Comparison of ENCODE assay signal across 20 cellular contexts in the genomic region with DNA sequence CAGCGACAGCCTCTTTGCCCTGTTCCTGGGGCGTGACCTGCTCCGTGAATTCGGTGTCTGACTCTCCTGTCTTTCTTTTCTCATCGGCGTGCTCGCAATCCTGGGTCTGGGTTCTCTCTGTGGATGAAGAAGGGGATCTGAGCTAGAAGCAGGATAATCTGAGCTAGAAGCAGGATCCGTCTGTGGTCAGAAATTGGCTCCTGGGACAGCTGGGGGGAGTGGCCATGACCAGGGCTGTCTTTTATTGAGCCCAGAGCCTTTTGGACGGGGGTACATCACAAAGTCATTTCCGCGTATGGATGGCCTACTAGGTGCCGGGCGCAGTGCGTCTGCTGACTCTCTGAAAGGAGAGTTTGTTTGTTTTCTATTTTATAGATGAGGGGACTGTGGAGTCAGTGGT.
DNase-seq lines count a peak whose midpoint lies in the region; ATAC-seq and TF ChIP-seq lines count a peak whose summit lies in the region.
"Had no signal": no experiment of that assay in that cellular context is flagged by ENCODE, and none has a peak within 500 bp of the region (broad histone marks: within the 10 kb centered on the region; RNA-seq: fewer than 3 reads in every experiment).

No MANE protein-coding gene starts in this region.

- no peaks in the 10 kb centered on the region for H3K9me3 Mint-ChIP-seq in nephron progenitor cell
- H3K9me3 Mint-ChIP-seq: central memory CD8-positive, alpha-beta T cell had no signal

- H3K27me3 Mint-ChIP-seq in nephron progenitor cell (ENCODE audit: low read depth, poor library complexity) = peaks cover 13% of the 10 kb centered on the region

- H3K27ac Mint-ChIP-seq in nephron progenitor cell = peak overlapping the region; percentile 84

- peak overlapping the region; percentile 6 for H3K4me3 Mint-ChIP-seq in nephron progenitor cell
- H3K4me3 Mint-ChIP-seq: central memory CD8-positive, alpha-beta T cell had no signal

- no peaks in the 10 kb centered on the region for H3K36me3 ChIP-seq in right atrium auricular region
- no peaks in the 10 kb centered on the region for H3K36me3 ChIP-seq in vagina
- H3K36me3 ChIP-seq: gastrocnemius medialis had no signal

- no peak for TF ChIP-seq POLR2A in vagina (IDR thresholded peaks at IDR 0.05)

- ATAC-seq in Right ventricle myocardium superior (ENCODE audit: poor library complexity) (no peak), HG03521 (IDR thresholded peaks at IDR 0.05; ENCODE audit: unreplicated experiment) (no peak), GM21526 (IDR thresholded peaks at IDR 0.05; ENCODE audit: low FRiP score, unreplicated experiment) (no peak), GM18511 (IDR thresholded peaks at IDR 0.05; ENCODE audit: unreplicated experiment) (no peak)
- ATAC-seq: A549 had no signal

- H3K4me3 ChIP-seq in right atrium auricular region (no peak overlapping the region), fibroblast of villous mesenchyme (ENCODE audit: low read depth, low read length) (no peak overlapping the region), vagina (no peak overlapping the region)
- H3K4me3 ChIP-seq: A549, gastrocnemius medialis had no signal

- H3K9me3 ChIP-seq in right atrium auricular region = no peaks in the 10 kb centered on the region
- H3K9me3 ChIP-seq in vagina = no peaks in the 10 kb centered on the region
- H3K9me3 ChIP-seq: A549, gastrocnemius medialis had no signal

- H3K27ac ChIP-seq in right atrium auricular region (no peak overlapping the region), vagina (peak overlapping the region; percentile 67)
- H3K27ac ChIP-seq: A549, C4-2B, epithelial cell of prostate, gastrocnemius medialis had no signal

- peaks cover 48% of the 10 kb centered on the region for H3K4me1 Mint-ChIP-seq in nephron progenitor cell
- H3K4me1 Mint-ChIP-seq: central memory CD8-positive, alpha-beta T cell had no signal

- TF ChIP-seq CTCF in right atrium auricular region (IDR thresholded peaks at IDR 0.05) (no peak), fibroblast of villous mesenchyme (IDR thresholded peaks at IDR 0.05; ENCODE audit: insufficient read depth, low read depth, low read length) (no peak), nephron progenitor cell (IDR thresholded peaks at IDR 0.05) (no peak), vagina (IDR thresholded peaks at IDR 0.05) (no peak)

- no peaks in the 10 kb centered on the region for H3K27me3 ChIP-seq in right atrium auricular region
- H3K27me3 ChIP-seq in vagina = no peaks in the 10 kb centered on the region

- intact Hi-C loops in Right ventricle myocardium superior (cut with DNase I) (no loop called here), vagina (cut with DNase I) (no loop called here)

- no peaks in the 10 kb centered on the region for H3K36me3 Mint-ChIP-seq in nephron progenitor cell (ENCODE audit: low read depth)

- DNase-seq in Right ventricle myocardium superior (peak; percentile 36), right atrium auricular region (ENCODE audit: low spot score) (no peak), fibroblast of villous mesenchyme (ENCODE audit: low read depth) (peak; percentile 90), nephron progenitor cell (no peak), vagina (ENCODE audit: extremely low spot score in 2 of 2) (no peak)
- DNase-seq: activated CD4-positive, alpha-beta T cell treated with anti-CD3 and anti-CD28 coated beads for 4 hours; activated gamma-delta T cell; amygdala; gastrocnemius medialis; left cardiac atrium; NCI-H1694; occipital lobe; SHP77 had no signal

- H3K4me1 ChIP-seq in right atrium auricular region (peaks cover 0 to 7% of the 10 kb centered on the region in 2 donors), vagina (peaks cover 20% of the 10 kb centered on the region)
- H3K4me1 ChIP-seq: A549, gastrocnemius medialis had no signal

Comparison
In these comparisons a context has a peak if more than half of its experiments do, and no peak if none do; other contexts are left out.
1. DNase-seq: peak in Right ventricle myocardium superior (single experiment) and fibroblast of villous mesenchyme (single experiment); none in right atrium auricular region (single experiment), nephron progenitor cell (single experiment) and vagina (0 of 2).